Comparison of ENCODE assay signal across 11 cellular contexts in genomic region chr10:67173787-67174186, GRCh38.
"Had no signal": no experiment of that assay in that cellular context is flagged by ENCODE, and none has a peak within 500 bp of the region (broad histone marks: within the 10 kb centered on the region; RNA-seq: fewer than 3 reads in every experiment).

No MANE protein-coding gene starts in this region.

- H2AFZ ChIP-seq: GM23248, GM23338 had no signal

- H3K4me3 ChIP-seq: GM23248, GM23338, HAP-1 had no signal

- H3K9me3 ChIP-seq: HAP-1 had no signal

- H3K27ac ChIP-seq: GM23248 had no signal

- DNase-seq: GM23248, GOT3, H7, H9, HCEC 1CT, HFFc6 had no signal

- H3K4me2 ChIP-seq: GM23338 had no signal

- FAIRE-seq: H1, H54 had no signal

- H3K36me3 ChIP-seq: HAP-1 had no signal

- H3K9ac ChIP-seq: GM23248 had no signal

- ATAC-seq: GM23338, HCT116 had no signal
